In genomic region chr4:954211-955020, GRCh38 we compare ENCODE assay signal across 17 cellular contexts. TPM values are rescaled to one million over a fixed set of nuclear protein-coding genes. Genes with fewer than 3 reads are reported as not detected.
DNase-seq lines count a peak whose midpoint lies in the region; ATAC-seq and TF ChIP-seq lines count a peak whose summit lies in the region.
"Had no signal": no experiment of that assay in that cellular context is flagged by ENCODE, and none has a peak within 500 bp of the region (broad histone marks: within the 10 kb centered on the region; RNA-seq: fewer than 3 reads in every experiment).

No MANE protein-coding gene starts in this region.

- H3K4me1 Mint-ChIP-seq in activated naive CD8-positive, alpha-beta T cell treated with anti-CD3 and anti-CD28 coated beads, Interleukin-2, amount 10 ng/mL, durations not matched to agents 7 days and 5 days: no peaks in the 10 kb centered on the region
- H3K4me1 Mint-ChIP-seq in activated naive CD8-positive, alpha-beta T cell treated with anti-CD3 and anti-CD28 coated beads, Interleukin-2, amount 50 U/mL, for 24 hours: no peaks in the 10 kb centered on the region
- H3K4me1 Mint-ChIP-seq in activated B cell treated with CpG ODN at 0.5 μM for 24 hours: no peaks in the 10 kb centered on the region
- H3K4me1 Mint-ChIP-seq in type B pancreatic cell (ENCODE audit: unreplicated experiment): no peaks in the 10 kb centered on the region
- H3K4me1 Mint-ChIP-seq in activated T-cell treated with anti-CD3 and anti-CD28 coated beads, Interleukin-2, amount 50 U/mL, for 72 hours (ENCODE audit: low read depth): no peaks in the 10 kb centered on the region

- ATAC-seq in activated naive CD8-positive, alpha-beta T cell treated with anti-CD3 and anti-CD28 coated beads, Interleukin-2, amount 10 ng/mL, durations not matched to agents 7 days and 5 days (ENCODE audit: low read depth): no peak
- ATAC-seq in activated naive CD8-positive, alpha-beta T cell treated with anti-CD3 and anti-CD28 coated beads, Interleukin-2, amount 50 U/mL, for 24 hours: no peak
- no peak for ATAC-seq in activated B cell treated with CpG ODN at 0.5 μM for 24 hours (ENCODE audit: low read depth)
- ATAC-seq in activated T-cell treated with anti-CD3 and anti-CD28 coated beads, Interleukin-2, amount 50 U/mL, for 72 hours (replicated peaks in 1 of 2): no peak
- ATAC-seq: GM23338 had no signal

- H3K27me3 Mint-ChIP-seq in activated naive CD8-positive, alpha-beta T cell treated with anti-CD3 and anti-CD28 coated beads, Interleukin-2, amount 10 ng/mL, durations not matched to agents 7 days and 5 days: no peaks in the 10 kb centered on the region
- no peaks in the 10 kb centered on the region for H3K27me3 Mint-ChIP-seq in activated naive CD8-positive, alpha-beta T cell treated with anti-CD3 and anti-CD28 coated beads, Interleukin-2, amount 50 U/mL, for 24 hours
- H3K27me3 Mint-ChIP-seq in activated B cell treated with CpG ODN at 0.5 μM for 24 hours (no peaks in the 10 kb centered on the region), type B pancreatic cell (no peaks in the 10 kb centered on the region)
- no peaks in the 10 kb centered on the region for H3K27me3 Mint-ChIP-seq in activated T-cell treated with anti-CD3 and anti-CD28 coated beads, Interleukin-2, amount 50 U/mL, for 72 hours (ENCODE audit: low read depth)
- H3K27me3 Mint-ChIP-seq: CD4-positive, CD25-positive, alpha-beta regulatory T cell had no signal

- CTCF ChIA-PET in activated B cell treated with CpG ODN at 0.5 μM for 24 hours (lab: Charles Lee): no interaction called here

- no peak overlapping the region for H3K27ac Mint-ChIP-seq in activated naive CD8-positive, alpha-beta T cell treated with anti-CD3 and anti-CD28 coated beads, Interleukin-2, amount 10 ng/mL, durations not matched to agents 7 days and 5 days
- no peak overlapping the region for H3K27ac Mint-ChIP-seq in activated naive CD8-positive, alpha-beta T cell treated with anti-CD3 and anti-CD28 coated beads, Interleukin-2, amount 50 U/mL, for 24 hours
- H3K27ac Mint-ChIP-seq in activated B cell treated with CpG ODN at 0.5 μM for 24 hours (peak overlapping the region; percentile 20), type B pancreatic cell (no peak overlapping the region)
- no peak overlapping the region for H3K27ac Mint-ChIP-seq in activated T-cell treated with anti-CD3 and anti-CD28 coated beads, Interleukin-2, amount 50 U/mL, for 72 hours
- H3K27ac Mint-ChIP-seq: GM23338 had no signal

- intact Hi-C loops in activated B cell treated with CpG ODN at 0.5 μM for 24 hours (cut with micrococcal nuclease): no loop called here

- POLR2A ChIA-PET in activated naive CD8-positive, alpha-beta T cell treated with anti-CD3 and anti-CD28 coated beads, Interleukin-2, amount 10 ng/mL, durations not matched to agents 7 days and 5 days (lab: Charles Lee): no interaction called here
- POLR2A ChIA-PET in activated B cell treated with CpG ODN at 0.5 μM for 24 hours (lab: Charles Lee): interaction anchor here (0.6 kb wide), 1 partner anchor 311 kb away, joined by 4 read pairs; no protein-coding TSS in a partner anchor

- peak; percentile 10 for DNase-seq in activated naive CD8-positive, alpha-beta T cell treated with anti-CD3 and anti-CD28 coated beads, Interleukin-2, amount 10 ng/mL, durations not matched to agents 7 days and 5 days
- DNase-seq in activated naive CD8-positive, alpha-beta T cell treated with anti-CD3 and anti-CD28 coated beads, Interleukin-2, amount 50 U/mL, for 24 hours: no peak
- no peak for DNase-seq in activated B cell treated with CpG ODN at 0.5 μM for 24 hours
- DNase-seq in mesenteric fat pad (ENCODE audit: low spot score): peak; percentile 57
- peak; percentile 54 for DNase-seq in type B pancreatic cell (ENCODE audit: extremely low spot score, unreplicated experiment)
- no peak for DNase-seq in COLO668 (lab: John Stamatoyannopoulos, UW; ENCODE audit: unreplicated experiment)
- DNase-seq in activated T-cell treated with anti-CD3 and anti-CD28 coated beads, Interleukin-2, amount 50 U/mL, for 72 hours: no peak
- DNase-seq in NCI-H1694 treated with DMSO at 0.1 percent for 48 hours (lab: John Stamatoyannopoulos, UW): no peak
- DNase-seq: ACHN; CD4-positive, CD25-positive, alpha-beta regulatory T cell; KBM-7; NCI-H1436 treated with DMSO at 0.1 percent for 48 hours; NCI-H2081 treated with DMSO at 0.1 percent for 48 hours; NCI-H510A; NCI-H774; RPMI8226 had no signal

- TF ChIP-seq CTCF in activated B cell treated with CpG ODN at 0.5 μM for 24 hours (IDR thresholded peaks at IDR 0.05): no peak
- TF ChIP-seq CTCF in type B pancreatic cell (conservative IDR thresholded peaks at IDR 0.05): no peak

- no peak overlapping the region for H3K4me3 Mint-ChIP-seq in activated naive CD8-positive, alpha-beta T cell treated with anti-CD3 and anti-CD28 coated beads, Interleukin-2, amount 10 ng/mL, durations not matched to agents 7 days and 5 days
- H3K4me3 Mint-ChIP-seq in activated naive CD8-positive, alpha-beta T cell treated with anti-CD3 and anti-CD28 coated beads, Interleukin-2, amount 50 U/mL, for 24 hours: no peak overlapping the region
- H3K4me3 Mint-ChIP-seq in activated B cell treated with CpG ODN at 0.5 μM for 24 hours (no peak overlapping the region), type B pancreatic cell (no peak overlapping the region)
- no peak overlapping the region for H3K4me3 Mint-ChIP-seq in activated T-cell treated with anti-CD3 and anti-CD28 coated beads, Interleukin-2, amount 50 U/mL, for 72 hours
- H3K4me3 Mint-ChIP-seq: CD4-positive, CD25-positive, alpha-beta regulatory T cell; GM23338 had no signal

- no peaks in the 10 kb centered on the region for H3K9me3 Mint-ChIP-seq in activated naive CD8-positive, alpha-beta T cell treated with anti-CD3 and anti-CD28 coated beads, Interleukin-2, amount 10 ng/mL, durations not matched to agents 7 days and 5 days
- H3K9me3 Mint-ChIP-seq in activated naive CD8-positive, alpha-beta T cell treated with anti-CD3 and anti-CD28 coated beads, Interleukin-2, amount 50 U/mL, for 24 hours: no peaks in the 10 kb centered on the region
- H3K9me3 Mint-ChIP-seq in activated B cell treated with CpG ODN at 0.5 μM for 24 hours (no peaks in the 10 kb centered on the region), type B pancreatic cell (no peaks in the 10 kb centered on the region)
- no peaks in the 10 kb centered on the region for H3K9me3 Mint-ChIP-seq in activated T-cell treated with anti-CD3 and anti-CD28 coated beads, Interleukin-2, amount 50 U/mL, for 72 hours
- H3K9me3 Mint-ChIP-seq: CD4-positive, CD25-positive, alpha-beta regulatory T cell; GM23338 had no signal

- peaks cover 3% of the 10 kb centered on the region for H3K36me3 Mint-ChIP-seq in activated naive CD8-positive, alpha-beta T cell treated with anti-CD3 and anti-CD28 coated beads, Interleukin-2, amount 10 ng/mL, durations not matched to agents 7 days and 5 days
- H3K36me3 Mint-ChIP-seq in activated naive CD8-positive, alpha-beta T cell treated with anti-CD3 and anti-CD28 coated beads, Interleukin-2, amount 50 U/mL, for 24 hours (ENCODE audit: low read depth): peaks cover 4% of the 10 kb centered on the region
- H3K36me3 Mint-ChIP-seq in activated B cell treated with CpG ODN at 0.5 μM for 24 hours (ENCODE audit: low read depth) (peaks cover 59% of the 10 kb centered on the region), type B pancreatic cell (no peaks in the 10 kb centered on the region)
- H3K36me3 Mint-ChIP-seq in activated T-cell treated with anti-CD3 and anti-CD28 coated beads, Interleukin-2, amount 50 U/mL, for 72 hours (ENCODE audit: insufficient read depth in 2 of 2): no peaks in the 10 kb centered on the region

RNA-seq across cellular contexts. Expression of gene DGKQ, which starts 19.0 kb away (rescaled TPM):
- 10 to 100 TPM; 31.3 to 32.4 TPM for total RNA-seq in activated naive CD8-positive, alpha-beta T cell treated with anti-CD3 and anti-CD28 coated beads, Interleukin-2, amount 10 ng/mL, durations not matched to agents 7 days and 5 days
- total RNA-seq in activated B cell treated with CpG ODN at 0.5 μM for 24 hours (16.3 and 16.4 TPM in 2 replicates), mesenteric fat pad (10.1 TPM), type B pancreatic cell (ENCODE audit: low replicate concordance) (17.0 and 21.2 TPM in 2 replicates)
- 10 to 100 TPM in 1 of 2 donors, 1 to 10 TPM in 1; 8.8 to 12.0 TPM for total RNA-seq in activated T-cell treated with anti-CD3 and anti-CD28 coated beads, Interleukin-2, amount 50 U/mL, for 72 hours

RNA-seq across cellular contexts. Expression of gene TMEM175, which starts 22.2 kb away (rescaled TPM):
- 10 to 100 TPM; 38.2 to 39.8 TPM for total RNA-seq in activated naive CD8-positive, alpha-beta T cell treated with anti-CD3 and anti-CD28 coated beads, Interleukin-2, amount 10 ng/mL, durations not matched to agents 7 days and 5 days
- 24.5 and 28.8 TPM in 2 replicates for total RNA-seq in activated B cell treated with CpG ODN at 0.5 μM for 24 hours
- total RNA-seq in mesenteric fat pad: 27.7 TPM
- 21.4 and 33.6 TPM in 2 replicates for total RNA-seq in type B pancreatic cell (ENCODE audit: low replicate concordance)
- 10 to 100 TPM; 21.0 to 22.0 TPM for total RNA-seq in activated T-cell treated with anti-CD3 and anti-CD28 coated beads, Interleukin-2, amount 50 U/mL, for 72 hours

RNA-seq across cellular contexts. Expression of gene GAK, which starts 22.3 kb away (rescaled TPM):
- total RNA-seq in activated naive CD8-positive, alpha-beta T cell treated with anti-CD3 and anti-CD28 coated beads, Interleukin-2, amount 10 ng/mL, durations not matched to agents 7 days and 5 days: 100 to 1,000 TPM; 169 to 182 TPM
- total RNA-seq in activated B cell treated with CpG ODN at 0.5 μM for 24 hours (159 and 172 TPM in 2 replicates), mesenteric fat pad (91.3 TPM), type B pancreatic cell (ENCODE audit: low replicate concordance) (97.1 and 115 TPM in 2 replicates)
- 100 to 1,000 TPM; 136 to 140 TPM for total RNA-seq in activated T-cell treated with anti-CD3 and anti-CD28 coated beads, Interleukin-2, amount 50 U/mL, for 72 hours

RNA-seq across cellular contexts. Expression of gene IDUA, which starts 32.4 kb away (rescaled TPM):
- total RNA-seq in activated naive CD8-positive, alpha-beta T cell treated with anti-CD3 and anti-CD28 coated beads, Interleukin-2, amount 10 ng/mL, durations not matched to agents 7 days and 5 days: 10 to 100 TPM; 37.5 to 38.7 TPM
- total RNA-seq in activated B cell treated with CpG ODN at 0.5 μM for 24 hours (24.7 and 32.9 TPM in 2 replicates), mesenteric fat pad (34.7 TPM), type B pancreatic cell (ENCODE audit: low replicate concordance) (20.7 and 37.2 TPM in 2 replicates)
- 10 to 100 TPM; 11.8 to 13.9 TPM for total RNA-seq in activated T-cell treated with anti-CD3 and anti-CD28 coated beads, Interleukin-2, amount 50 U/mL, for 72 hours

RNA-seq across cellular contexts. Expression of gene SLC26A1, which starts 38.8 kb away (rescaled TPM):
- total RNA-seq in activated naive CD8-positive, alpha-beta T cell treated with anti-CD3 and anti-CD28 coated beads, Interleukin-2, amount 10 ng/mL, durations not matched to agents 7 days and 5 days: under 1 TPM; 0.25 to 0.65 TPM
- 0.15 TPM in 1 of 2 replicates, not detected in the other for total RNA-seq in activated B cell treated with CpG ODN at 0.5 μM for 24 hours
- 0.22 TPM for total RNA-seq in mesenteric fat pad
- total RNA-seq in type B pancreatic cell (ENCODE audit: low replicate concordance): 2.8 and 3.8 TPM in 2 replicates
- total RNA-seq in activated T-cell treated with anti-CD3 and anti-CD28 coated beads, Interleukin-2, amount 50 U/mL, for 72 hours: not detected

Comparison
In these comparisons a context has a peak if more than half of its experiments do, and no peak if none do; other contexts are left out.
1. DNase-seq: peak in activated naive CD8-positive, alpha-beta T cell treated with anti-CD3 and anti-CD28 coated beads, Interleukin-2, amount 10 ng/mL, durations not matched to agents 7 days and 5 days (single experiment), mesenteric fat pad (single experiment) and type B pancreatic cell (single experiment); none in activated naive CD8-positive, alpha-beta T cell treated with anti-CD3 and anti-CD28 coated beads, Interleukin-2, amount 50 U/mL, for 24 hours (single experiment), activated B cell treated with CpG ODN at 0.5 μM for 24 hours (single experiment), COLO668 (single experiment), activated T-cell treated with anti-CD3 and anti-CD28 coated beads, Interleukin-2, amount 50 U/mL, for 72 hours (0 of 2) and NCI-H1694 treated with DMSO at 0.1 percent for 48 hours (single experiment).